ENCODE assay signal across 9 cellular contexts in genomic region chr16:87951550-87952538, GRCh38. TPM values are rescaled to one million over a fixed set of nuclear protein-coding genes. Genes with fewer than 3 reads are reported as not detected.
A peak's percentile ranks its signal among the peaks of the same experiment; 100 is the strongest.
DNase-seq lines count a peak whose midpoint lies in the region; ATAC-seq and TF ChIP-seq lines count a peak whose summit lies in the region.
"Had no signal": no experiment of that assay in that cellular context is flagged by ENCODE, and none has a peak within 500 bp of the region (broad histone marks: within the 10 kb centered on the region; RNA-seq: fewer than 3 reads in every experiment).

No MANE protein-coding gene starts in this region.

- H4K20me1 ChIP-seq in IMR-90 (ENCODE audit: insufficient read depth, low read length): peaks cover 9% of the 10 kb centered on the region

- peak overlapping the region; percentile 72 for H3K14ac ChIP-seq in IMR-90 (replicated peaks; ENCODE audit: low read depth, low read length)

- no peaks in the 10 kb centered on the region for H3K36me3 ChIP-seq in CD4-positive, alpha-beta memory T cell (ENCODE audit: insufficient read depth, low read length)
- H3K36me3 ChIP-seq in IMR-90 (ENCODE audit: control insufficient read depth, insufficient read depth, low read length) (peaks cover 1% of the 10 kb centered on the region), ascending aorta (peaks cover 0 to 12% of the 10 kb centered on the region in 2 donors), kidney epithelial cell (ENCODE audit: control insufficient read depth, insufficient read depth, low read length) (no peaks in the 10 kb centered on the region)

- peak overlapping the region; percentile 74 for H3K4me2 ChIP-seq in IMR-90 (ENCODE audit: low read depth, low read length)

- H3K4me3 ChIP-seq in CD4-positive, alpha-beta memory T cell (ENCODE audit: low read length in 2 of 2): peak overlapping the region; percentile 49 to 70
- peak overlapping the region; percentile 74 for H3K4me3 ChIP-seq in IMR-90 (ENCODE audit: insufficient read depth, low read depth, low read length)
- H3K4me3 ChIP-seq in ascending aorta: peak overlapping the region; percentile 95 to 99
- H3K4me3 ChIP-seq in kidney epithelial cell (ENCODE audit: low read depth, low read length): peak overlapping the region; percentile 76

- TF ChIP-seq CTCF in IMR-90 (conservative IDR thresholded peaks at IDR 0.05; ENCODE audit: low read depth, low read length) (0 out of 2 replicates have a peak, but pooled peaks have one; percentile 9), ascending aorta (IDR thresholded peaks at IDR 0.05) (peak in 1 of 3 experiments; percentile 23), kidney epithelial cell (IDR thresholded peaks at IDR 0.05; ENCODE audit: insufficient read depth, low read length, poor library complexity, severe bottlenecking) (peak; percentile 10)

- peaks cover 0 to 2% (median 0%) of the 10 kb centered on the region in 8 donors for H3K9me3 Mint-ChIP-seq in CD4-positive, alpha-beta memory T cell

- H2BK20ac ChIP-seq in IMR-90 (ENCODE audit: low read depth, low read length): no peak overlapping the region

- H3K18ac ChIP-seq in IMR-90 (ENCODE audit: low read depth, low read length): peak overlapping the region; percentile 42; the same call in 1 of the 2 replicates

- peak; percentile 67 for TF ChIP-seq POLR2A in IMR-90 (IDR thresholded peaks at IDR 0.05; ENCODE audit: low read depth, low read length)

- peak overlapping the region; percentile 94 for H3K9ac ChIP-seq in IMR-90 (ENCODE audit: low read depth, low read length)

- peak overlapping the region; percentile 74 for H3K27ac ChIP-seq in CD4-positive, alpha-beta memory T cell (ENCODE audit: low read depth, low read length)
- peak overlapping the region; percentile 80 for H3K27ac ChIP-seq in IMR-90 (ENCODE audit: insufficient read depth, low read length)
- peak overlapping the region; percentile 97 to 98 for H3K27ac ChIP-seq in ascending aorta

- H2AFZ ChIP-seq in IMR-90 (replicated peaks; ENCODE audit: low read length, poor library complexity): peak overlapping the region; percentile 95

- peak overlapping the region; percentile 82 for H2BK5ac ChIP-seq in IMR-90 (ENCODE audit: low read depth, low read length, poor library complexity, severe bottlenecking)

- TF ChIP-seq RAD21 in IMR-90 (IDR thresholded peaks at IDR 0.05; ENCODE audit: low read length): no peak

- CTCF ChIA-PET in CD4-positive, alpha-beta memory T cell (lab: Charles Lee; ENCODE audit: partially characterized antibody): interaction anchor here (0.8 to 1.8 kb wide), 9 partner anchors 9 to 607 kb away, joined by 3 to 9 read pairs (median 3); no protein-coding TSS in a partner anchor
- CTCF ChIA-PET in IMR-90 (lab: Yijun Ruan, JAX): no interaction called here

- dilution Hi-C loops in IMR-90 (cut with HindIII; ENCODE audit: low sequenced_read_pairs, unreplicated experiment): no loop called here

- H3K23ac ChIP-seq in IMR-90 (ENCODE audit: low read depth, low read length): peak overlapping the region; percentile 89

- peak in 1 of 5 donors; percentile 15 for DNase-seq in CD4-positive, alpha-beta memory T cell
- no peak for DNase-seq in IMR-90
- no peak for DNase-seq in ascending aorta (ENCODE audit: low spot score in 2 of 2)
- DNase-seq in kidney epithelial cell (ENCODE audit: low read depth): no peak
- DNase-seq in stimulated activated naive CD8-positive, alpha-beta T cell treated with anti-CD3 and anti-CD28 coated beads, Interleukin-15, Interleukin-2, amounts not matched to agents 100 U/mL and 50 U/mL, for 24 hours: peak; percentile 44
- no peak for DNase-seq in GM03348 (ENCODE audit: low spot score)
- no peak for DNase-seq in DMS79 (lab: John Stamatoyannopoulos, UW)

- peak overlapping the region; percentile 84 for H4K91ac ChIP-seq in IMR-90 (ENCODE audit: insufficient read depth, low read depth, low read length)

- BruUV-seq in IMR-90 (replicated peaks; lab: Mats Ljungman, UMichigan): no TSS peak

- no peak overlapping the region; the same call in 2 of the 3 replicates for H2BK15ac ChIP-seq in IMR-90 (ENCODE audit: low read depth, low read length)

- peak overlapping the region; percentile 75 to 98 (median 94) for H3K27ac Mint-ChIP-seq in CD4-positive, alpha-beta memory T cell

- H3K56ac ChIP-seq in IMR-90 (ENCODE audit: extremely low read depth, insufficient read depth, low read length): peak overlapping the region; percentile 95

- 0% methylated on average over 19 of the region's 82 CpGs; no CpG with 5 or more reads in 1 of the 2 experiments for WGBS in IMR-90 (ENCODE audit: extremely low coverage in 2 of 2, insufficient read length in 1 of 2), 2 experiments

- H3K9me3 ChIP-seq in CD4-positive, alpha-beta memory T cell (ENCODE audit: control insufficient read depth in 1 of 2, low read length in 2 of 2): no peaks in the 10 kb centered on the region
- H3K9me3 ChIP-seq in IMR-90 (ENCODE audit: control insufficient read depth, insufficient read depth, low read length): no peaks in the 10 kb centered on the region
- H3K9me3 ChIP-seq in ascending aorta: no peaks in the 10 kb centered on the region

- ATAC-seq in GM19372 (IDR thresholded peaks at IDR 0.05; ENCODE audit: low read depth, unreplicated experiment): peak; percentile 7
- peak; percentile 1 for ATAC-seq in IMR-90 (ENCODE audit: low read depth)
- no peak for ATAC-seq in stimulated activated naive CD8-positive, alpha-beta T cell treated with anti-CD3 and anti-CD28 coated beads, Interleukin-15, Interleukin-2, amounts not matched to agents 100 U/mL and 50 U/mL, for 24 hours

- peaks cover 0 to 2% of the 10 kb centered on the region in 2 donors for H3K27me3 Mint-ChIP-seq in CD4-positive, alpha-beta memory T cell

- H3K27me3 ChIP-seq in CD4-positive, alpha-beta memory T cell (ENCODE audit: insufficient read depth, low read length): no peaks in the 10 kb centered on the region
- no peaks in the 10 kb centered on the region for H3K27me3 ChIP-seq in IMR-90 (ENCODE audit: control insufficient read depth, insufficient read depth, low read length)
- H3K27me3 ChIP-seq in ascending aorta: no peaks in the 10 kb centered on the region
- no peaks in the 10 kb centered on the region for H3K27me3 ChIP-seq in kidney epithelial cell (ENCODE audit: control insufficient read depth, insufficient read depth, low read length)

- H4K5ac ChIP-seq in IMR-90 (ENCODE audit: low read depth, low read length): peak overlapping the region; percentile 63

- H2AK9ac ChIP-seq in IMR-90 (replicated peaks; ENCODE audit: low read depth, low read length, poor library complexity): peak overlapping the region; percentile 97

- H3K4me1 ChIP-seq in CD4-positive, alpha-beta memory T cell (ENCODE audit: insufficient read depth, low read length): peaks cover 52% of the 10 kb centered on the region
- H3K4me1 ChIP-seq in IMR-90 (ENCODE audit: control insufficient read depth, insufficient read depth, low read length) (peaks cover 19% of the 10 kb centered on the region), ascending aorta (peaks cover 0 to 9% of the 10 kb centered on the region in 2 donors)

- H3K4me3 Mint-ChIP-seq in CD4-positive, alpha-beta memory T cell: peak overlapping the region; percentile 81 to 100 (median 98)

- H3K4ac ChIP-seq in IMR-90 (ENCODE audit: low read depth, low read length): peak overlapping the region; percentile 68

- H3K9me1 ChIP-seq in IMR-90 (ENCODE audit: insufficient read depth, low read length): peaks cover 10% of the 10 kb centered on the region

- H4K8ac ChIP-seq in IMR-90 (ENCODE audit: low read depth in 2 of 2, low read length in 2 of 2): peak overlapping the region; percentile 60 to 85

- peak overlapping the region; percentile 76 for H2AK5ac ChIP-seq in IMR-90 (ENCODE audit: low read depth, low read length)

- H3K4me1 Mint-ChIP-seq in CD4-positive, alpha-beta memory T cell: peaks cover 30 to 58% (median 48%) of the 10 kb centered on the region in 4 donors

- POLR2A ChIA-PET in CD4-positive, alpha-beta memory T cell (lab: Charles Lee; ENCODE audit: partially characterized antibody): interaction anchor here (0.6 to 1.5 kb wide), 12 partner anchors 8 to 568 kb away, joined by 3 to 11 read pairs (median 4); partner anchors contain the start of genes FBXO31, KLHDC4 and SLC7A5
- POLR2A ChIA-PET in IMR-90 (lab: Charles Lee; ENCODE audit: unreplicated experiment): no interaction called here

- peak overlapping the region; percentile 56; the same call in 1 of the 2 replicates for H2BK120ac ChIP-seq in IMR-90 (ENCODE audit: low read depth, low read length)

- in situ Hi-C loops in IMR-90 (cut with MboI; ENCODE audit: low sequenced_read_pairs): no loop called here

- H3K36me3 Mint-ChIP-seq in CD4-positive, alpha-beta memory T cell: peaks cover 9 to 34% of the 10 kb centered on the region in 2 donors

- intact Hi-C loops in CD4-positive, alpha-beta memory T cell (cut with micrococcal nuclease): loop anchor here (1.0 to 5.0 kb wide), 4 partner anchors 83 to 1290 kb away; partner anchors contain the start of genes SLC7A5 and ZC3H18
- intact Hi-C loops in IMR-90 (cut with micrococcal nuclease): loop anchor here (10.0 kb wide), 3 partner anchors 353 to 613 kb away; partner anchors contain the start of gene ZNF469
- intact Hi-C loops in ascending aorta (cut with DNase I): loop anchor here (1.0 to 2.0 kb wide), 4 partner anchors 34 to 755 kb away; partner anchors contain the start of genes CTU2 and RNF166

- H3K79me1 ChIP-seq in IMR-90 (ENCODE audit: low read depth in 1 of 2, low read length in 2 of 2): peaks cover 22 to 49% of the 10 kb centered on the region in 2 experiments

TF ChIP-seq in IMR-90, 13 proteins besides CTCF, POLR2A, EP300 and RAD21 (continues in another document):
- TF ChIP-seq MAFK (IDR thresholded peaks at IDR 0.05; ENCODE audit: low read depth, low read length) (no peak), MXI1 (IDR thresholded peaks at IDR 0.05; ENCODE audit: borderline replicate concordance, low read depth, low read length) (no peak), FOS (IDR thresholded peaks at IDR 0.05; ENCODE audit: low read depth, low read length) (no peak)

RNA-seq across cellular contexts. Expression of gene BANP, which starts 0.6 kb away (rescaled TPM):
- total RNA-seq in CD4-positive, alpha-beta memory T cell: 10 to 100 TPM; 61.8 to 72.7 TPM
- 10 to 100 TPM; 10.7 to 26.4 TPM for polyA plus RNA-seq in CD4-positive, alpha-beta memory T cell
- total RNA-seq in IMR-90 (2012; rRNA removed) (16.9 and 17.4 TPM in 2 replicates), ascending aorta (23.4 TPM), kidney epithelial cell (25.9 and 35.4 TPM in 2 replicates)
- polyA plus RNA-seq in IMR-90 (2012; rRNA removed): 17.9 and 21.1 TPM in 2 replicates
- polyA plus RNA-seq in IMR-90 (2012; cell fraction: cytosol; rRNA removed): 12.4 and 21.0 TPM in 2 replicates
- polyA plus RNA-seq in IMR-90 (2012; cell fraction: nucleus; rRNA removed; ENCODE audit: low replicate concordance): 38.6 and 57.0 TPM in 2 replicates

RNA-seq across cellular contexts. Expression of gene CA5A, which starts 15.5 kb away (rescaled TPM):
- total RNA-seq in CD4-positive, alpha-beta memory T cell: not detected
- polyA plus RNA-seq in CD4-positive, alpha-beta memory T cell: not detected
- total RNA-seq in IMR-90 (2012; rRNA removed): not detected in 2 replicates
- polyA plus RNA-seq in IMR-90 (2012; rRNA removed): not detected in 2 replicates
- polyA plus RNA-seq in IMR-90 (2012; cell fraction: cytosol; rRNA removed): not detected in 2 replicates
- not detected in 2 replicates for polyA plus RNA-seq in IMR-90 (2012; cell fraction: nucleus; rRNA removed; ENCODE audit: low replicate concordance)
- total RNA-seq in ascending aorta: not detected
- total RNA-seq in kidney epithelial cell: not detected in 2 replicates
- total RNA-seq: T-helper 2 cell treated with Interferon-gamma antibody and Interleukin-4, amounts not matched to agents 100 ng/mL and 5 ng/mL, for 36 hours had no signal
